17 cellular contexts compared by ENCODE assay signal in genomic region chr3:182083112-182083511, GRCh38.
DNase-seq lines count a peak whose midpoint lies in the region; ATAC-seq, FAIRE-seq and TF ChIP-seq lines count a peak whose summit lies in the region.
"Had no signal": no experiment of that assay in that cellular context is flagged by ENCODE, and none has a peak within 500 bp of the region (broad histone marks: within the 10 kb centered on the region; RNA-seq: fewer than 3 reads in every experiment).

No MANE protein-coding gene starts in this region.

- H2AK5ac ChIP-seq in H1 (ENCODE audit: low read depth, low read length) (no peak overlapping the region), mesenchymal stem cell (ENCODE audit: low read length, severe bottlenecking) (no peak overlapping the region)

- H4K91ac ChIP-seq in H1 (replicated peaks; ENCODE audit: insufficient read length, low read length) (peak overlapping the region; percentile 44), mesenchymal stem cell (ENCODE audit: low read length) (no peak overlapping the region)

- in situ Hi-C loops in Panc1 (cut with HindIII; ENCODE audit: low pct_unique_long_range_greater_than_20kb, low sequenced_read_pairs) = no loop called here

- POLR2A ChIA-PET in A549 (lab: Yijun Ruan, JAX) = no interaction called here
- POLR2A ChIA-PET in Panc1 (lab: Charles Lee) = no interaction called here
- POLR2A ChIA-PET in H1 (lab: Charles Lee; ENCODE audit: partially characterized antibody) = no interaction called here
- POLR2A ChIA-PET in CD8-positive, alpha-beta T cell (lab: Charles Lee) = no interaction called here

- DNase-seq in A549 (ENCODE audit: low read depth in 1 of 2, low spot score in 1 of 2) (peak; percentile 4 to 53), Panc1 (ENCODE audit: low read depth, low spot score) (peak; percentile 22), H1 (ENCODE audit: low read depth in 1 of 2, low spot score in 2 of 2) (no peak), mesenchymal stem cell (peak; percentile 18), right cardiac atrium (no peak)
- DNase-seq in CD8-positive, alpha-beta T cell = no peak
- no peak for DNase-seq in activated T-cell treated with anti-CD3 and anti-CD28 coated beads, Interleukin-2, amount 50 U/mL, for 72 hours
- DNase-seq: CD4-positive, CD25-positive, alpha-beta regulatory T cell; HFFc6; NCI-H187 treated with DMSO at 0.1 percent for 48 hours; NCI-H2171; NCI-H82; SIG-M5 had no signal

- H3K79me2 ChIP-seq in H1 (ENCODE audit: control insufficient read depth in 1 of 2, insufficient read depth in 2 of 2, low read length in 2 of 2) = no peaks in the 10 kb centered on the region

- intact Hi-C loops in Panc1 (cut with micrococcal nuclease; ENCODE audit: unreplicated experiment) (no loop called here), right cardiac atrium (cut with DNase I) (no loop called here)
- intact Hi-C loops in CD8-positive, alpha-beta T cell (cut with DNase I, micrococcal nuclease) = no loop called here

- no peak overlapping the region for H4K8ac ChIP-seq in H1 (ENCODE audit: extremely low read depth, insufficient read depth, low read length)
- H4K8ac ChIP-seq in mesenchymal stem cell (ENCODE audit: low read length) = no peak overlapping the region

- H3K36me3 ChIP-seq in Panc1 (ENCODE audit: control insufficient read depth, insufficient read depth, low read length) = no peaks in the 10 kb centered on the region
- no peaks in the 10 kb centered on the region for H3K36me3 ChIP-seq in H1 (ENCODE audit: control insufficient read depth in 2 of 4, insufficient read depth in 4 of 4, low read length in 3 of 4)
- no peaks in the 10 kb centered on the region for H3K36me3 ChIP-seq in mesenchymal stem cell (ENCODE audit: control insufficient read depth in 1 of 2, insufficient read depth in 2 of 2, low read depth in 1 of 2, low read length in 2 of 2)
- H3K36me3 ChIP-seq in CD8-positive, alpha-beta T cell (ENCODE audit: insufficient read depth, low read length) = no peaks in the 10 kb centered on the region

- BruUV-seq in Panc1 (replicated peaks; lab: Mats Ljungman, UMichigan) = no TSS peak

- H3K4me1 Mint-ChIP-seq in CD8-positive, alpha-beta T cell (ENCODE audit: low read depth) = no peaks in the 10 kb centered on the region
- H3K4me1 Mint-ChIP-seq in activated T-cell treated with anti-CD3 and anti-CD28 coated beads, Interleukin-2, amount 50 U/mL, for 72 hours (ENCODE audit: low read depth) = no peaks in the 10 kb centered on the region
- H3K4me1 Mint-ChIP-seq: CD4-positive, CD25-positive, alpha-beta regulatory T cell had no signal

- no peak overlapping the region for H3K18ac ChIP-seq in H1 (ENCODE audit: extremely low read depth, low read length)
- H3K18ac ChIP-seq in mesenchymal stem cell (ENCODE audit: low read depth in 1 of 2, low read length in 2 of 2) = no peak overlapping the region

- H3K36me3 Mint-ChIP-seq in CD8-positive, alpha-beta T cell = no peaks in the 10 kb centered on the region
- no peaks in the 10 kb centered on the region for H3K36me3 Mint-ChIP-seq in activated T-cell treated with anti-CD3 and anti-CD28 coated beads, Interleukin-2, amount 50 U/mL, for 72 hours (ENCODE audit: insufficient read depth in 2 of 2)
- H3K36me3 Mint-ChIP-seq: CD4-positive, CD25-positive, alpha-beta regulatory T cell had no signal

- H3K9me3 ChIP-seq in A549 (no peaks in the 10 kb centered on the region), Panc1 (ENCODE audit: control insufficient read depth, insufficient read depth, low read depth, low read length) (no peaks in the 10 kb centered on the region), H1 (ENCODE audit: insufficient read depth in 2 of 2, low read depth in 1 of 2, low read length in 1 of 2) (no peaks in the 10 kb centered on the region), mesenchymal stem cell (ENCODE audit: control insufficient read depth, low read length) (peaks cover 2% of the 10 kb centered on the region), right cardiac atrium (ENCODE audit: control insufficient read depth, low read length) (no peaks in the 10 kb centered on the region)
- H3K9me3 ChIP-seq in CD8-positive, alpha-beta T cell (ENCODE audit: low read length) = no peaks in the 10 kb centered on the region

- H3K4ac ChIP-seq in H1 (replicated peaks; ENCODE audit: insufficient read length, low read depth, low read length) (no peak overlapping the region), mesenchymal stem cell (ENCODE audit: low read depth in 1 of 2, low read length in 2 of 2) (no peak overlapping the region)

- H2AFZ ChIP-seq in H1 (ENCODE audit: low read length) = no peak overlapping the region
- no peak overlapping the region for H2AFZ ChIP-seq in mesenchymal stem cell (ENCODE audit: low read depth, low read length)
- H2AFZ ChIP-seq: GM23338 had no signal

- H4K20me1 ChIP-seq in H1 (replicated peaks in 1 of 2; ENCODE audit: control insufficient read depth in 1 of 2, insufficient read depth in 2 of 2, low read length in 2 of 2) = no peaks in the 10 kb centered on the region

- H2BK12ac ChIP-seq in H1 (ENCODE audit: low read depth, low read length) (no peak overlapping the region), mesenchymal stem cell (ENCODE audit: low read length in 2 of 2) (no peak overlapping the region)

- H3K4me3 Mint-ChIP-seq in CD8-positive, alpha-beta T cell = no peak overlapping the region
- H3K4me3 Mint-ChIP-seq in activated T-cell treated with anti-CD3 and anti-CD28 coated beads, Interleukin-2, amount 50 U/mL, for 72 hours = no peak overlapping the region
- H3K4me3 Mint-ChIP-seq: CD4-positive, CD25-positive, alpha-beta regulatory T cell; GM23338; HFFc6 had no signal

- CTCF ChIA-PET in A549 (lab: Yijun Ruan, JAX) (no interaction called here), Panc1 (lab: Charles Lee) (no interaction called here), H1 (lab: Charles Lee; ENCODE audit: partially characterized antibody) (no interaction called here)
- CTCF ChIA-PET in CD8-positive, alpha-beta T cell (lab: Charles Lee) = no interaction called here

- no peaks in the 10 kb centered on the region for H3K27me3 Mint-ChIP-seq in CD8-positive, alpha-beta T cell (ENCODE audit: low read depth)
- H3K27me3 Mint-ChIP-seq in activated T-cell treated with anti-CD3 and anti-CD28 coated beads, Interleukin-2, amount 50 U/mL, for 72 hours (ENCODE audit: low read depth) = no peaks in the 10 kb centered on the region
- H3K27me3 Mint-ChIP-seq: CD4-positive, CD25-positive, alpha-beta regulatory T cell had no signal

- ATAC-seq in A549 (peak in 1 of 2 experiments; percentile 90; a peak in 3 of 6 replicates), Panc1 (peak; percentile 82), right cardiac atrium (no peak), HG02970 (IDR thresholded peaks at IDR 0.05; ENCODE audit: low FRiP score, unreplicated experiment) (no peak)
- ATAC-seq in CD8-positive, alpha-beta T cell = no peak
- no peak for ATAC-seq in activated T-cell treated with anti-CD3 and anti-CD28 coated beads, Interleukin-2, amount 50 U/mL, for 72 hours (replicated peaks in 1 of 2)
- ATAC-seq: GM23338, HepG2 had no signal

- 0% methylated on average over 2 of the region's 2 CpGs for WGBS in A549 (ENCODE audit: missing lambda C conversion rate)
- 94% methylated on average over 2 of the region's 2 CpGs; no CpG with 5 or more reads in 1 of the 2 experiments for WGBS in H1 (ENCODE audit: extremely low coverage in 1 of 2, insufficient coverage in 1 of 2, insufficient read length in 1 of 2, insufficient replicate concordance in 2 of 2, low coverage in 1 of 2, low lambda C conversion rate in 2 of 2, missing lambda C conversion rate in 1 of 2), 2 experiments
- WGBS in mesenchymal stem cell = 24% methylated on average over 2 of the region's 2 CpGs
- 46% methylated on average over 2 of the region's 2 CpGs for WGBS in right cardiac atrium

- TF ChIP-seq EP300 in A549 (IDR thresholded peaks at IDR 0.05) (no peak), H1 (IDR thresholded peaks at IDR 0.05; ENCODE audit: borderline replicate concordance in 1 of 2, low read depth in 2 of 2, low read length in 2 of 2) (no peak)

- no peak overlapping the region for H2BK15ac ChIP-seq in H1 (ENCODE audit: low read length)
- H2BK15ac ChIP-seq in mesenchymal stem cell (ENCODE audit: low read depth, poor library complexity, severe bottlenecking) = no peak overlapping the region

- H3K9ac ChIP-seq in H1 (replicated peaks in 1 of 4; ENCODE audit: extremely low read depth in 1 of 4, low read depth in 3 of 4, low read length in 3 of 4) (no peak overlapping the region), mesenchymal stem cell (ENCODE audit: low read length) (no peak overlapping the region)

- H2BK120ac ChIP-seq in H1 (replicated peaks; ENCODE audit: low read depth, low read length) = no peak overlapping the region
- no peak overlapping the region for H2BK120ac ChIP-seq in mesenchymal stem cell (ENCODE audit: low read depth, low read length)

- no peak; a peak in 1 of 5 replicates for TF ChIP-seq RAD21 in A549 (conservative IDR thresholded peaks at IDR 0.05 in 1 of 2, IDR thresholded peaks at IDR 0.05 in 1 of 2)
- TF ChIP-seq RAD21 in H1 (IDR thresholded peaks at IDR 0.05 in 1 of 2, conservative IDR thresholded peaks at IDR 0.05 in 1 of 2; ENCODE audit: low read depth in 2 of 2, low read length in 2 of 2) = no peak

- FAIRE-seq in A549 (lab: Jason Lieb, UNC) (no peak), H1 (lab: Jason Lieb, UNC) (no peak)
- FAIRE-seq: HepG2, RCC 7860 had no signal

- no peak overlapping the region for H3K56ac ChIP-seq in H1 (replicated peaks; ENCODE audit: insufficient read length, low read depth, low read length)

- H3K27ac Mint-ChIP-seq in CD8-positive, alpha-beta T cell = no peak overlapping the region
- no peak overlapping the region for H3K27ac Mint-ChIP-seq in activated T-cell treated with anti-CD3 and anti-CD28 coated beads, Interleukin-2, amount 50 U/mL, for 72 hours
- H3K27ac Mint-ChIP-seq: CD4-positive, CD25-positive, alpha-beta regulatory T cell; GM23338; HFFc6 had no signal

- H3K14ac ChIP-seq in H1 (ENCODE audit: insufficient read length) = no peak overlapping the region
- no peak overlapping the region for H3K14ac ChIP-seq in mesenchymal stem cell (ENCODE audit: low read length in 2 of 2)

- H3K4me3 ChIP-seq in A549 (no peak overlapping the region), Panc1 (ENCODE audit: low read depth in 2 of 2, low read length in 2 of 2) (no peak overlapping the region), H1 (ENCODE audit: extremely low read depth in 1 of 4, insufficient read depth in 2 of 4, low read depth in 3 of 4, low read length in 4 of 4) (no peak overlapping the region), mesenchymal stem cell (ENCODE audit: insufficient read depth in 1 of 2, low read depth in 1 of 2, low read length in 2 of 2) (no peak overlapping the region), right cardiac atrium (ENCODE audit: low read length) (no peak overlapping the region)
- H3K4me3 ChIP-seq in CD8-positive, alpha-beta T cell (ENCODE audit: low read depth, low read length) = no peak overlapping the region
- H3K4me3 ChIP-seq: GM23338 had no signal

- H3K4me2 ChIP-seq in A549 (peak overlapping the region; percentile 73), H1 (ENCODE audit: insufficient read depth in 1 of 2, low read depth in 2 of 2, low read length in 2 of 2) (no peak overlapping the region), mesenchymal stem cell (ENCODE audit: low read length, poor library complexity, severe bottlenecking) (no peak overlapping the region)
- H3K4me2 ChIP-seq: GM23338 had no signal

- no peaks in the 10 kb centered on the region for H3K9me3 Mint-ChIP-seq in CD8-positive, alpha-beta T cell
- peaks cover 0 to 1% of the 10 kb centered on the region in 2 donors for H3K9me3 Mint-ChIP-seq in activated T-cell treated with anti-CD3 and anti-CD28 coated beads, Interleukin-2, amount 50 U/mL, for 72 hours
- H3K9me3 Mint-ChIP-seq: GM23338 had no signal

- TF ChIP-seq CTCF in A549 (IDR thresholded peaks at IDR 0.05) = no peak
- no peak for TF ChIP-seq CTCF in Panc1 (IDR thresholded peaks at IDR 0.05)
- no peak for TF ChIP-seq CTCF in H1 (IDR thresholded peaks at IDR 0.05; ENCODE audit: control extremely low read depth in 1 of 3, insufficient read depth in 1 of 3, low read depth in 1 of 3, low read length in 3 of 3)
- TF ChIP-seq CTCF in CD8-positive, alpha-beta T cell (IDR thresholded peaks at IDR 0.05) = no peak

- H3K27ac ChIP-seq in A549 (peak overlapping the region; percentile 74 to 75), Panc1 (ENCODE audit: low read length) (no peak overlapping the region), H1 (ENCODE audit: low read depth, low read length) (no peak overlapping the region), mesenchymal stem cell (ENCODE audit: low read length, poor library complexity, severe bottlenecking) (peak overlapping the region; percentile 31), right cardiac atrium (ENCODE audit: low read length) (no peak overlapping the region)
- H3K27ac ChIP-seq in CD8-positive, alpha-beta T cell (ENCODE audit: low read depth, low read length) = no peak overlapping the region

- no peak overlapping the region for H2BK20ac ChIP-seq in H1 (ENCODE audit: low read length)

- H3K23ac ChIP-seq in H1 (ENCODE audit: insufficient read length) (no peak overlapping the region), mesenchymal stem cell (ENCODE audit: low read length in 2 of 2) (no peak overlapping the region)

- H3K27me3 ChIP-seq in Panc1 (ENCODE audit: control insufficient read depth, insufficient read depth, low read length) (no peaks in the 10 kb centered on the region), H1 (replicated peaks in 1 of 4; ENCODE audit: control insufficient read depth in 3 of 4, extremely low read depth in 1 of 4, insufficient read depth in 3 of 4, low read length in 3 of 4) (no peaks in the 10 kb centered on the region), mesenchymal stem cell (ENCODE audit: control insufficient read depth in 1 of 2, insufficient read depth in 1 of 2, low read length in 2 of 2) (no peaks in the 10 kb centered on the region), right cardiac atrium (ENCODE audit: control insufficient read depth, insufficient read depth) (no peaks in the 10 kb centered on the region)
- H3K27me3 ChIP-seq in CD8-positive, alpha-beta T cell (ENCODE audit: insufficient read depth, low read length) = no peaks in the 10 kb centered on the region

- H3K23me2 ChIP-seq in H1 (ENCODE audit: low read depth, low read length) = no peaks in the 10 kb centered on the region; the same call in 1 of the 2 replicates

- H3K4me1 ChIP-seq in A549 (peaks cover 40% of the 10 kb centered on the region), Panc1 (ENCODE audit: control insufficient read depth, insufficient read depth, low read length) (no peaks in the 10 kb centered on the region), H1 (replicated peaks in 1 of 4; ENCODE audit: control insufficient read depth in 3 of 4, insufficient read depth in 4 of 4, low read length in 3 of 4) (peaks cover 0 to 18% (median 1%) of the 10 kb centered on the region in 4 experiments; a peak in 5 of 7 replicates), mesenchymal stem cell (ENCODE audit: control insufficient read depth, insufficient read depth, low read depth, low read length) (peaks cover 1% of the 10 kb centered on the region), right cardiac atrium (ENCODE audit: control insufficient read depth, insufficient read depth, low read length) (no peaks in the 10 kb centered on the region)
- no peaks in the 10 kb centered on the region for H3K4me1 ChIP-seq in CD8-positive, alpha-beta T cell (ENCODE audit: insufficient read depth, low read length)

- no peaks in the 10 kb centered on the region for H3K79me1 ChIP-seq in H1 (ENCODE audit: low read depth, low read length)
- no peaks in the 10 kb centered on the region for H3K79me1 ChIP-seq in mesenchymal stem cell (replicated peaks; ENCODE audit: low read length, poor library complexity, severe bottlenecking)

- H4K5ac ChIP-seq in H1 (ENCODE audit: insufficient read length, low read depth, low read length) = no peak overlapping the region

- H2BK5ac ChIP-seq in H1 (ENCODE audit: low read depth, low read length) = no peak overlapping the region
- no peak overlapping the region for H2BK5ac ChIP-seq in mesenchymal stem cell (ENCODE audit: low read depth, low read length, poor library complexity, severe bottlenecking)

- TF ChIP-seq POLR2A in A549 (IDR thresholded peaks at IDR 0.05; ENCODE audit: low read length) (no peak), H1 (IDR thresholded peaks at IDR 0.05; ENCODE audit: control extremely low read depth in 1 of 2, low read depth in 2 of 2, low read length in 2 of 2) (no peak)

Comparison
In these comparisons a context has a peak if more than half of its experiments do, and no peak if none do; other contexts are left out.
1. DNase-seq: peak in A549 (2 of 2), Panc1 (single experiment) and mesenchymal stem cell (single experiment); none in H1 (0 of 2), right cardiac atrium (0 of 3), CD8-positive, alpha-beta T cell (0 of 7) and activated T-cell treated with anti-CD3 and anti-CD28 coated beads, Interleukin-2, amount 50 U/mL, for 72 hours (0 of 2).
2. H3K27ac ChIP-seq: peak in A549 (2 of 2) and mesenchymal stem cell (single experiment); none in Panc1 (single experiment), H1 (single experiment), right cardiac atrium (single experiment) and CD8-positive, alpha-beta T cell (single experiment).
3. Of the 18 proteins assayed by ChIP-seq in both H1 and A549: peak only in H1: none; only in A549: MAX; in both: none; in neither: 17.